Comparison of ENCODE assay signal across 1 cellular context in the genomic region with DNA sequence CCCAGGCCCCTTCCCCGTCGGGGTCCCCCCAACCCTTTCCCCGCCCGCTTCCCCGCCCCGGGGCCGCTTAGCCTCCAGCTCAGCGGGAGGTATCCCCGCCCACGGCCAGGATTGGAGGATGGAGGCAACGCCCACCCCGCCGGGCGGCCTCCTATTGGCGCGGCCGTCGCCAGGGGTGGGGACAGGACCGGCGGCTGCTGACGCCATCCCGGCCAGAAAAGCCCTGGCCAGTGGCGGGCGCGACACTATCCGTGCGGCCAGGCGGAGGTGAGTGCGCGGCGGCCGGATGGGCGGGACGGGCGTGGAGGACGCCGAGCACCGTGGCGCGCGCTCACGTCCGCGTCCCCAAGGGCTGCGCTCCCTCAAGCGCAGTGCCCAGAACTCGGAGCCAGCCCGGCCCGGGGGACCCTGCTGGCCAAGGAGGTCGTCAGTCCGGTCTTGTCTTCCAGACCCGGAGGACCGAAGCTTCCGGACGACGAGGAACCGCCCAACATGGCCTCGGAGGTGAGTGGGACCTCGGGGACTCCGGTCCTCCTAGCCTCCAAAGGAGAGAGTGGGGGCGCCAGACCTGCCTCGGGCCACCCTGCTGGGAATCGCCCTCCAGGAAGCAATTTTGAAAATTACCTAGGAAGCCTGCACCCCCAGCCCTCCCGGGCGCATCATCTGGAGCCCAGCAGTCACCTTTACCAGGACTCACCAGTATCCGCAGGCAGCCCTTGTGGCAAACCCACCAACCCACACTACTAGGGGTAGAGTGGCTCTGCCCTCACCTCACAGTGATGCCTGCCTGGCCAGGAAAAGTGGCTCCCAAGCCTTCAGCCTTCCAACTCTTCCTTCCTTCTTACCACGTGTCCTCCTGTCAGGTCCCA.
TF ChIP-seq lines count a peak whose summit lies in the region.

ASL (plus strand) TSS at position 230 of the 869 bp plus-strand sequence; CDS start at position 493, 263 bp downstream.

TF ChIP-seq in H1, 55 proteins besides CTCF, POLR2A, EP300 and RAD21:
- TF ChIP-seq NRF1 (IDR thresholded peaks at IDR 0.05; ENCODE audit: low read depth, low read length), result no peak
- TF ChIP-seq EZH2 (IDR thresholded peaks at IDR 0.05; ENCODE audit: low read depth, low read length, severe bottlenecking), result no peak
- TF ChIP-seq JUN (IDR thresholded peaks at IDR 0.05; ENCODE audit: low read depth, low read length), result no peak
- no peak for TF ChIP-seq USF2 (IDR thresholded peaks at IDR 0.05; ENCODE audit: low read length)
- TF ChIP-seq TBP (IDR thresholded peaks at IDR 0.05; ENCODE audit: low read depth, low read length), result peak; percentile 95
- TF ChIP-seq, protein P1, sequence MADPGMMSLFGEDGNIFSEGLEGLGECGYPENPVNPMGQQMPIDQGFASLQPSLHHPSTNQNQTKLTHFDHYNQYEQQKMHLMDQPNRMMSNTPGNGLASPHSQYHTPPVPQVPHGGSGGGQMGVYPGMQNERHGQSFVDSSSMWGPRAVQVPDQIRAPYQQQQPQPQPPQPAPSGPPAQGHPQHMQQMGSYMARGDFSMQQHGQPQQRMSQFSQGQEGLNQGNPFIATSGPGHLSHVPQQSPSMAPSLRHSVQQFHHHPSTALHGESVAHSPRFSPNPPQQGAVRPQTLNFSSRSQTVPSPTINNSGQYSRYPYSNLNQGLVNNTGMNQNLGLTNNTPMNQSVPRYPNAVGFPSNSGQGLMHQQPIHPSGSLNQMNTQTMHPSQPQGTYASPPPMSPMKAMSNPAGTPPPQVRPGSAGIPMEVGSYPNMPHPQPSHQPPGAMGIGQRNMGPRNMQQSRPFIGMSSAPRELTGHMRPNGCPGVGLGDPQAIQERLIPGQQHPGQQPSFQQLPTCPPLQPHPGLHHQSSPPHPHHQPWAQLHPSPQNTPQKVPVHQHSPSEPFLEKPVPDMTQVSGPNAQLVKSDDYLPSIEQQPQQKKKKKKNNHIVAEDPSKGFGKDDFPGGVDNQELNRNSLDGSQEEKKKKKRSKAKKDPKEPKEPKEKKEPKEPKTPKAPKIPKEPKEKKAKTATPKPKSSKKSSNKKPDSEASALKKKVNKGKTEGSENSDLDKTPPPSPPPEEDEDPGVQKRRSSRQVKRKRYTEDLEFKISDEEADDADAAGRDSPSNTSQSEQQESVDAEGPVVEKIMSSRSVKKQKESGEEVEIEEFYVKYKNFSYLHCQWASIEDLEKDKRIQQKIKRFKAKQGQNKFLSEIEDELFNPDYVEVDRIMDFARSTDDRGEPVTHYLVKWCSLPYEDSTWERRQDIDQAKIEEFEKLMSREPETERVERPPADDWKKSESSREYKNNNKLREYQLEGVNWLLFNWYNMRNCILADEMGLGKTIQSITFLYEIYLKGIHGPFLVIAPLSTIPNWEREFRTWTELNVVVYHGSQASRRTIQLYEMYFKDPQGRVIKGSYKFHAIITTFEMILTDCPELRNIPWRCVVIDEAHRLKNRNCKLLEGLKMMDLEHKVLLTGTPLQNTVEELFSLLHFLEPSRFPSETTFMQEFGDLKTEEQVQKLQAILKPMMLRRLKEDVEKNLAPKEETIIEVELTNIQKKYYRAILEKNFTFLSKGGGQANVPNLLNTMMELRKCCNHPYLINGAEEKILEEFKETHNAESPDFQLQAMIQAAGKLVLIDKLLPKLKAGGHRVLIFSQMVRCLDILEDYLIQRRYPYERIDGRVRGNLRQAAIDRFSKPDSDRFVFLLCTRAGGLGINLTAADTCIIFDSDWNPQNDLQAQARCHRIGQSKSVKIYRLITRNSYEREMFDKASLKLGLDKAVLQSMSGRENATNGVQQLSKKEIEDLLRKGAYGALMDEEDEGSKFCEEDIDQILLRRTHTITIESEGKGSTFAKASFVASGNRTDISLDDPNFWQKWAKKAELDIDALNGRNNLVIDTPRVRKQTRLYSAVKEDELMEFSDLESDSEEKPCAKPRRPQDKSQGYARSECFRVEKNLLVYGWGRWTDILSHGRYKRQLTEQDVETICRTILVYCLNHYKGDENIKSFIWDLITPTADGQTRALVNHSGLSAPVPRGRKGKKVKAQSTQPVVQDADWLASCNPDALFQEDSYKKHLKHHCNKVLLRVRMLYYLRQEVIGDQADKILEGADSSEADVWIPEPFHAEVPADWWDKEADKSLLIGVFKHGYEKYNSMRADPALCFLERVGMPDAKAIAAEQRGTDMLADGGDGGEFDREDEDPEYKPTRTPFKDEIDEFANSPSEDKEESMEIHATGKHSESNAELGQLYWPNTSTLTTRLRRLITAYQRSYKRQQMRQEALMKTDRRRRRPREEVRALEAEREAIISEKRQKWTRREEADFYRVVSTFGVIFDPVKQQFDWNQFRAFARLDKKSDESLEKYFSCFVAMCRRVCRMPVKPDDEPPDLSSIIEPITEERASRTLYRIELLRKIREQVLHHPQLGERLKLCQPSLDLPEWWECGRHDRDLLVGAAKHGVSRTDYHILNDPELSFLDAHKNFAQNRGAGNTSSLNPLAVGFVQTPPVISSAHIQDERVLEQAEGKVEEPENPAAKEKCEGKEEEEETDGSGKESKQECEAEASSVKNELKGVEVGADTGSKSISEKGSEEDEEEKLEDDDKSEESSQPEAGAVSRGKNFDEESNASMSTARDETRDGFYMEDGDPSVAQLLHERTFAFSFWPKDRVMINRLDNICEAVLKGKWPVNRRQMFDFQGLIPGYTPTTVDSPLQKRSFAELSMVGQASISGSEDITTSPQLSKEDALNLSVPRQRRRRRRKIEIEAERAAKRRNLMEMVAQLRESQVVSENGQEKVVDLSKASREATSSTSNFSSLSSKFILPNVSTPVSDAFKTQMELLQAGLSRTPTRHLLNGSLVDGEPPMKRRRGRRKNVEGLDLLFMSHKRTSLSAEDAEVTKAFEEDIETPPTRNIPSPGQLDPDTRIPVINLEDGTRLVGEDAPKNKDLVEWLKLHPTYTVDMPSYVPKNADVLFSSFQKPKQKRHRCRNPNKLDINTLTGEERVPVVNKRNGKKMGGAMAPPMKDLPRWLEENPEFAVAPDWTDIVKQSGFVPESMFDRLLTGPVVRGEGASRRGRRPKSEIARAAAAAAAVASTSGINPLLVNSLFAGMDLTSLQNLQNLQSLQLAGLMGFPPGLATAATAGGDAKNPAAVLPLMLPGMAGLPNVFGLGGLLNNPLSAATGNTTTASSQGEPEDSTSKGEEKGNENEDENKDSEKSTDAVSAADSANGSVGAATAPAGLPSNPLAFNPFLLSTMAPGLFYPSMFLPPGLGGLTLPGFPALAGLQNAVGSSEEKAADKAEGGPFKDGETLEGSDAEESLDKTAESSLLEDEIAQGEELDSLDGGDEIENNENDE (IDR thresholded peaks at IDR 0.05; ENCODE audit: insufficient replicate concordance, low read length), result no peak
- TF ChIP-seq ZNF274 (IDR thresholded peaks at IDR 0.05; ENCODE audit: borderline replicate concordance, extremely low read depth, low read length), result no peak
- no peak for TF ChIP-seq POU5F1 (IDR thresholded peaks at IDR 0.05; ENCODE audit: low read depth, low read length)
- TF ChIP-seq SUZ12 (IDR thresholded peaks at IDR 0.05; ENCODE audit: low read length), result no peak
- no peak for TF ChIP-seq CHD1 (IDR thresholded peaks at IDR 0.05; ENCODE audit: low read depth, low read length)
- peak; percentile 64 for TF ChIP-seq MAX (IDR thresholded peaks at IDR 0.05)
- peak; percentile 89 for TF ChIP-seq KDM4A (IDR thresholded peaks at IDR 0.05; ENCODE audit: low read depth, low read length, severe bottlenecking)
- TF ChIP-seq SP1 (IDR thresholded peaks at IDR 0.05; ENCODE audit: low read depth, low read length), result peak; percentile 88; the same call in 1 of the 2 replicates
- 0 out of 2 replicates have a peak, but pooled peaks have one; percentile 64 for TF ChIP-seq SP4 (IDR thresholded peaks at IDR 0.05; ENCODE audit: low read length)
- TF ChIP-seq RFX5 (IDR thresholded peaks at IDR 0.05; ENCODE audit: borderline replicate concordance, low read depth, low read length), result no peak
- TF ChIP-seq KDM5A (IDR thresholded peaks at IDR 0.05; ENCODE audit: low read length), result no peak
- peak; percentile 87 for TF ChIP-seq PHF8 (conservative IDR thresholded peaks at IDR 0.05; ENCODE audit: low read depth, low read length)
- TF ChIP-seq GABPA (IDR thresholded peaks at IDR 0.05; ENCODE audit: borderline replicate concordance, insufficient read depth, low read length), result no peak
- peak; percentile 97 for TF ChIP-seq TAF1 (IDR thresholded peaks at IDR 0.05; ENCODE audit: low read depth, low read length)
- TF ChIP-seq CTBP2 (IDR thresholded peaks at IDR 0.05; ENCODE audit: borderline replicate concordance, insufficient read depth, insufficient read length, low read length), result no peak
- TF ChIP-seq SIN3A (conservative IDR thresholded peaks at IDR 0.05 in 1 of 2, IDR thresholded peaks at IDR 0.05 in 1 of 2; ENCODE audit: low read depth in 1 of 2, low read length in 2 of 2), result peak in 1 of 2 experiments; percentile 39; a peak in 1 of 4 replicates
- 0 out of 2 replicates have a peak, but pooled peaks have one; percentile 13 for TF ChIP-seq BACH1 (IDR thresholded peaks at IDR 0.05; ENCODE audit: low read length)
- TF ChIP-seq SIX5 (IDR thresholded peaks at IDR 0.05; ENCODE audit: low read depth, low read length), result no peak
- no peak for TF ChIP-seq KDM1A (IDR thresholded peaks at IDR 0.05; ENCODE audit: borderline replicate concordance, low read length)
- TF ChIP-seq NANOG (IDR thresholded peaks at IDR 0.05; ENCODE audit: insufficient read depth, low read depth, low read length, poor library complexity, severe bottlenecking), result no peak
- TF ChIP-seq EGR1 (IDR thresholded peaks at IDR 0.05; ENCODE audit: borderline replicate concordance, low read depth, low read length), result no peak
- TF ChIP-seq GTF2F1 (IDR thresholded peaks at IDR 0.05; ENCODE audit: borderline replicate concordance, low read depth, low read length), result no peak
- peak; percentile 72 for TF ChIP-seq ASH2L (IDR thresholded peaks at IDR 0.05; ENCODE audit: low read length)
- no peak for TF ChIP-seq CBX8 (IDR thresholded peaks at IDR 0.05; ENCODE audit: borderline replicate concordance, low read depth, low read length)
- TF ChIP-seq BRCA1 (IDR thresholded peaks at IDR 0.05; ENCODE audit: low read depth, low read length), result no peak
- TF ChIP-seq E2F6 (IDR thresholded peaks at IDR 0.05), result peak; percentile 68
- TF ChIP-seq CBX5 (IDR thresholded peaks at IDR 0.05; ENCODE audit: low read depth, low read length), result no peak
- no peak for TF ChIP-seq SP2 (IDR thresholded peaks at IDR 0.05; ENCODE audit: low read length)
- no peak for TF ChIP-seq FOSL1 (IDR thresholded peaks at IDR 0.05; ENCODE audit: insufficient read depth, low read depth, low read length)
- TF ChIP-seq TCF12 (IDR thresholded peaks at IDR 0.05; ENCODE audit: low read depth, low read length), result no peak
- no peak for TF ChIP-seq ATF2 (IDR thresholded peaks at IDR 0.05; ENCODE audit: low read length)
- TF ChIP-seq HDAC2 (IDR thresholded peaks at IDR 0.05; ENCODE audit: borderline replicate concordance in 1 of 2, low read depth in 2 of 2, low read length in 2 of 2), result no peak
- peak; percentile 94 for TF ChIP-seq TAF7 (optimal IDR thresholded peaks at IDR 0.05; ENCODE audit: borderline replicate concordance, low read depth, low read length)
- no peak for TF ChIP-seq CEBPB (IDR thresholded peaks at IDR 0.05; ENCODE audit: low read depth, low read length)
- no peak for TF ChIP-seq SIRT6 (IDR thresholded peaks at IDR 0.05; ENCODE audit: low read length)
- no peak; the same call in 1 of the 2 replicates for TF ChIP-seq CHD2 (IDR thresholded peaks at IDR 0.05; ENCODE audit: low read length)
- no peak for TF ChIP-seq SAP30 (IDR thresholded peaks at IDR 0.05; ENCODE audit: insufficient read depth, insufficient replicate concordance, low read length)
- TF ChIP-seq JUND (IDR thresholded peaks at IDR 0.05; ENCODE audit: low read length), result no peak
- no peak for TF ChIP-seq ATF3 (IDR thresholded peaks at IDR 0.05; ENCODE audit: insufficient read depth, low read depth, low read length)
- TF ChIP-seq POLR2AphosphoS5 (IDR thresholded peaks at IDR 0.05; ENCODE audit: low read depth, low read length), result peak; percentile 86
- TF ChIP-seq HDAC6 (IDR thresholded peaks at IDR 0.05; ENCODE audit: low read depth, low read length), result no peak
- no peak for TF ChIP-seq SRF (IDR thresholded peaks at IDR 0.05; ENCODE audit: low read depth, low read length)
- peak; percentile 71 for TF ChIP-seq CREB1 (IDR thresholded peaks at IDR 0.05)
- TF ChIP-seq RBBP5 (IDR thresholded peaks at IDR 0.05; ENCODE audit: borderline replicate concordance, low read depth, low read length), result no peak
- no peak for TF ChIP-seq BCL11A (IDR thresholded peaks at IDR 0.05; ENCODE audit: low read depth in 2 of 2, low read length in 2 of 2)
- TF ChIP-seq YY1 (IDR thresholded peaks at IDR 0.05; ENCODE audit: low read depth, low read length), result 0 out of 2 replicates have a peak, but pooled peaks have one; percentile 17
- no peak for TF ChIP-seq TEAD4 (IDR thresholded peaks at IDR 0.05; ENCODE audit: low read depth, low read length)
